In the genomic region with DNA sequence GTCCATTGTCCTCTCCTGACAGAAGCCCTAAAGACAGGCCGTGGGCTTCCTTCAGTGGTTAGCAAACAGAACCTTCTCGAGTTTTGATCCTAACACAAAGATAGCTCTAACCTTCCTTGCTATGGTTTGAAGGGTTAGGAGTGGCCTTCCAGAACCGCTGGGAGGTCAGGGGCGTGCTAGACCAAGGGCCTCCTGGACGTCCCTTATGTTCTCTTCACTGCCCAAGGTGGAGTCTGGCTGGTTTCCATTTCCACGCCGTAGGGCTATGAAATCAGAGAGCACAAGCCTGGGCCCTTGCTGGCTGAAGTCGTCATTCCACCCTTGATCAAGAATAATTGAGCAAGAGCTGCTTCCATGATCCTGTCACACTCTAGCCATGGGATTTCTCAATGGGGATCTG, we compare ENCODE assay signal across 28 cellular contexts.
"Had no signal": no experiment of that assay in that cellular context is flagged by ENCODE, and none has a peak within 500 bp of the region (broad histone marks: within the 10 kb centered on the region; RNA-seq: fewer than 3 reads in every experiment).

No MANE protein-coding gene starts in this region.

- H3K36me3 ChIP-seq: breast epithelium, colonic mucosa had no signal

- H3K27ac Mint-ChIP-seq: activated CD4-positive, alpha-beta memory T cell treated with anti-CD3 and anti-CD28 coated beads, Interleukin-2, amount 10 ng/mL, durations not matched to agents 7 days and 5 days; activated CD4-positive, alpha-beta T cell treated with anti-CD3 and anti-CD28 coated beads for 36 hours; activated naive CD8-positive, alpha-beta T cell treated with anti-CD3 and anti-CD28 coated beads, Interleukin-2, amount 10 ng/mL, durations not matched to agents 7 days and 5 days; activated T-cell treated with anti-CD3 and anti-CD28 coated beads, Interleukin-2, amount 50 U/mL, for 72 hours; endodermal cell had no signal

- H3K27me3 ChIP-seq: ascending aorta, breast epithelium, cardiac muscle cell, colonic mucosa, foreskin keratinocyte, gastrocnemius medialis, heart left ventricle had no signal

- H3K9me3 ChIP-seq: ascending aorta, breast epithelium, colonic mucosa, gastrocnemius medialis, heart left ventricle had no signal

- H3K27me3 Mint-ChIP-seq: activated CD4-positive, alpha-beta memory T cell treated with anti-CD3 and anti-CD28 coated beads, Interleukin-2, amount 10 ng/mL, durations not matched to agents 7 days and 5 days; activated CD4-positive, alpha-beta T cell treated with anti-CD3 and anti-CD28 coated beads for 36 hours; activated CD4-positive, alpha-beta T cell treated with anti-CD3 and anti-CD28 coated beads, Interleukin-2, amount 10 ng/mL, durations not matched to agents 24 days and 14 days; activated naive CD8-positive, alpha-beta T cell treated with anti-CD3 and anti-CD28 coated beads, Interleukin-2, amount 10 ng/mL, durations not matched to agents 7 days and 5 days had no signal

- H3K27ac ChIP-seq: ascending aorta, breast epithelium, cardiac muscle cell, colonic mucosa, foreskin keratinocyte, gastrocnemius medialis, heart left ventricle had no signal

- H3K4me3 Mint-ChIP-seq: activated CD4-positive, alpha-beta memory T cell treated with anti-CD3 and anti-CD28 coated beads, Interleukin-2, amount 10 ng/mL, durations not matched to agents 7 days and 5 days; activated CD4-positive, alpha-beta T cell treated with anti-CD3 and anti-CD28 coated beads for 36 hours; activated CD4-positive, alpha-beta T cell treated with anti-CD3 and anti-CD28 coated beads, Interleukin-2, amount 10 ng/mL, durations not matched to agents 24 days and 14 days; activated naive CD8-positive, alpha-beta T cell treated with anti-CD3 and anti-CD28 coated beads, Interleukin-2, amount 10 ng/mL, durations not matched to agents 7 days and 5 days; activated T-cell treated with anti-CD3 and anti-CD28 coated beads, Interleukin-2, amount 50 U/mL, for 72 hours; brain; endodermal cell had no signal

- DNase-seq: activated CD4-positive, alpha-beta memory T cell treated with anti-CD3 and anti-CD28 coated beads, Interleukin-2, amount 10 ng/mL, durations not matched to agents 7 days and 5 days; activated CD4-positive, alpha-beta T cell treated with anti-CD3 and anti-CD28 coated beads for 36 hours; activated CD4-positive, alpha-beta T cell treated with anti-CD3 and anti-CD28 coated beads, Interleukin-2, amount 10 ng/mL, durations not matched to agents 24 days and 14 days; activated CD4-positive, CD25-positive, alpha-beta regulatory T cell; activated CD4-positive, CD25-positive, alpha-beta regulatory T cell treated with anti-CD3 and anti-CD28 coated beads, Interleukin-2, amount 50 U/mL, for 72 hours; activated CD8-positive, alpha-beta memory T cell treated with anti-CD3 and anti-CD28 coated beads for 24 hours; activated effector memory CD4-positive, alpha-beta T cell treated with Interleukin-2 at 50 U/mL for 16 hours; activated gamma-delta T cell treated with Interleukin-2 at 50 U/mL for 16 hours; activated naive CD4-positive, alpha-beta T cell treated with anti-CD3 and anti-CD28 coated beads, Interleukin-2, amount 50 U/mL, for 16 hours; activated naive CD4-positive, alpha-beta T cell treated with Interleukin-2 at 50 U/mL for 16 hours; activated naive CD8-positive, alpha-beta T cell treated with anti-CD3 and anti-CD28 coated beads, Interleukin-2, amount 10 ng/mL, durations not matched to agents 7 days and 5 days; activated T-cell treated with anti-CD3 and anti-CD28 coated beads, Interleukin-2, amount 50 U/mL, for 1 hour; activated T-cell treated with anti-CD3 and anti-CD28 coated beads, Interleukin-2, amount 50 U/mL, for 72 hours; central memory CD4-positive, alpha-beta T cell; cerebellar nuclear complex; colonic mucosa; effector memory CD4-positive, alpha-beta T cell; endodermal cell; foreskin keratinocyte; gastrocnemius medialis; glutamatergic neuron; heart left ventricle; T-helper 2 cell had no signal

- H3K4me1 ChIP-seq: breast epithelium, colonic mucosa, foreskin keratinocyte, gastrocnemius medialis had no signal

- H3K4me3 ChIP-seq: ascending aorta, breast epithelium, cardiac muscle cell, colonic mucosa, gastrocnemius medialis, heart left ventricle had no signal

- H3K9me3 Mint-ChIP-seq: activated CD4-positive, alpha-beta memory T cell treated with anti-CD3 and anti-CD28 coated beads, Interleukin-2, amount 10 ng/mL, durations not matched to agents 7 days and 5 days; activated naive CD8-positive, alpha-beta T cell treated with anti-CD3 and anti-CD28 coated beads, Interleukin-2, amount 10 ng/mL, durations not matched to agents 7 days and 5 days; activated T-cell treated with anti-CD3 and anti-CD28 coated beads, Interleukin-2, amount 50 U/mL, for 72 hours; brain; endodermal cell had no signal

- ATAC-seq: activated CD4-positive, alpha-beta T cell treated with anti-CD3 and anti-CD28 coated beads for 36 hours; activated T-cell treated with anti-CD3 and anti-CD28 coated beads, Interleukin-2, amount 50 U/mL, for 72 hours; esophagus mucosa; foreskin keratinocyte; gastrocnemius medialis had no signal
